ENCODE assay signal across 16 cellular contexts in the genomic region with DNA sequence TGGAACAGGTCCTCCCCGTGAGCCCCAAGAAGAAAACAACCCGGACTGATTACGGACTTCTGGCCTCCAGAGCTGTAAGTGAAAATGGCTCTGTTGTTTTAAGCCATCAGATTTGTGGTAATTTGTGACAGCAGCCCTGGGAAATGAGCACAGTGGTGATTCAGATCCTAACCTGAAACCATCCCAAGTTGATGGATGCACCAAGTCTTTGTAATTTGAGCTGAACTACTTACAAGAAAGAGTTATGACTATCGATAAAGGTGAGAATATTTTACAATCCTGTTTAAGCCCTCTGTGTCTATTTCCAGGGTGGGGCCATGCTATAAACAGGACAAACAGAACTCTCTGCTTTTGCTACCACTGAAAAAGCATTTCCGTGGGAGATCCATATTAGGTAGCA.
"Had no signal": no experiment of that assay in that cellular context is flagged by ENCODE, and none has a peak within 500 bp of the region (broad histone marks: within the 10 kb centered on the region; RNA-seq: fewer than 3 reads in every experiment).

No MANE protein-coding gene starts in this region.

- H3K27ac Mint-ChIP-seq: activated naive CD8-positive, alpha-beta T cell treated with anti-CD3 and anti-CD28 coated beads, Interleukin-2, amount 10 ng/mL, durations not matched to agents 7 days and 5 days; naive thymus-derived CD8-positive, alpha-beta T cell; stimulated activated naive B cell treated with anti-CD40 and anti-IgM and Interleukin-4, amounts not matched to agents 10 μg/mL and 1 μg/mL and 100 μg/mL, for 72 hours had no signal

- H3K9me3 Mint-ChIP-seq: activated naive CD8-positive, alpha-beta T cell treated with anti-CD3 and anti-CD28 coated beads, Interleukin-2, amount 10 ng/mL, durations not matched to agents 7 days and 5 days; naive thymus-derived CD8-positive, alpha-beta T cell; stimulated activated naive B cell treated with anti-CD40 and anti-IgM and Interleukin-4, amounts not matched to agents 10 μg/mL and 1 μg/mL and 100 μg/mL, for 72 hours had no signal

- H3K4me1 Mint-ChIP-seq: activated naive CD8-positive, alpha-beta T cell treated with anti-CD3 and anti-CD28 coated beads, Interleukin-2, amount 10 ng/mL, durations not matched to agents 7 days and 5 days had no signal

- H3K4me3 Mint-ChIP-seq: activated naive CD8-positive, alpha-beta T cell treated with anti-CD3 and anti-CD28 coated beads, Interleukin-2, amount 10 ng/mL, durations not matched to agents 7 days and 5 days; naive thymus-derived CD8-positive, alpha-beta T cell; stimulated activated naive B cell treated with anti-CD40 and anti-IgM and Interleukin-4, amounts not matched to agents 10 μg/mL and 1 μg/mL and 100 μg/mL, for 72 hours had no signal

- ATAC-seq: heart left ventricle; lower lobe of right lung; naive thymus-derived CD8-positive, alpha-beta T cell; stimulated activated naive B cell treated with anti-CD40 and anti-IgM and Interleukin-4, amounts not matched to agents 10 μg/mL and 1 μg/mL and 100 μg/mL, for 72 hours had no signal

- H3K4me3 ChIP-seq: cardiac muscle cell, heart left ventricle, lower lobe of right lung, right atrium auricular region, tibial artery, vagina had no signal

- H3K27me3 Mint-ChIP-seq: activated naive CD8-positive, alpha-beta T cell treated with anti-CD3 and anti-CD28 coated beads, Interleukin-2, amount 10 ng/mL, durations not matched to agents 7 days and 5 days had no signal

- H3K36me3 Mint-ChIP-seq: activated naive CD8-positive, alpha-beta T cell treated with anti-CD3 and anti-CD28 coated beads, Interleukin-2, amount 10 ng/mL, durations not matched to agents 7 days and 5 days; naive thymus-derived CD8-positive, alpha-beta T cell; stimulated activated naive B cell treated with anti-CD40 and anti-IgM and Interleukin-4, amounts not matched to agents 10 μg/mL and 1 μg/mL and 100 μg/mL, for 72 hours had no signal

- DNase-seq: activated CD4-positive, alpha-beta T cell treated with anti-CD3 and anti-CD28 coated beads, Interleukin-2, amount 50 U/mL, for 4 hours; activated CD4-positive, CD25-positive, alpha-beta regulatory T cell treated with anti-CD3 and anti-CD28 coated beads, Interleukin-2, amount 50 U/mL, for 72 hours; activated naive CD4-positive, alpha-beta T cell; activated naive CD8-positive, alpha-beta T cell treated with anti-CD3 and anti-CD28 coated beads, Interleukin-2, amount 10 ng/mL, durations not matched to agents 7 days and 5 days; activated T-cell treated with anti-CD3 and anti-CD28 coated beads for 4 hours; aorta; heart left ventricle; lower lobe of right lung; naive thymus-derived CD8-positive, alpha-beta T cell; stimulated activated CD4-positive, alpha-beta T cell treated with anti-CD3 and anti-CD28 coated beads, Interleukin-4, amount 100 ng/mL, for 1 hour; stimulated activated naive B cell treated with anti-CD40 and anti-IgM and Interleukin-4, amounts not matched to agents 10 μg/mL and 1 μg/mL and 100 μg/mL, for 72 hours; T-helper 1 cell; tibial artery had no signal
